10 cellular contexts compared by ENCODE assay signal in the genomic region with DNA sequence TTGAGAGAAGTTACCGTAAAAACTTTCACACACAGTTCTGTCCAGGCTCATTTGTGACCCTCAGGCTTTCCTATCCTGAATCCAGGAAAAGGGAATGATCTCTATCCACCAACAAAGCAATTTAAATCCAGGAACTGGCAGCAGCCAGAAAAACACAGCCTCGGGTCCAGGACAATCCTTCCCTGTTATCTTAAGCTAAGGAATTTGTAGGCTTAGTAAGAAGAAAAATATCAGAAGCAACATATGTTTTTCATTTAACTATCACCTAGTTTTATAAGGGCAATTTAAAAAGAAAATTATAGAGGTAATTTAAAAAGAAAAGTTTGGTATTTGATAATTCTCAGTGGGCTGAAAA. TPM values are rescaled to one million over a fixed set of nuclear protein-coding genes. Genes with fewer than 3 reads are reported as not detected.
DNase-seq lines count a peak whose midpoint lies in the region; ATAC-seq, FAIRE-seq and TF ChIP-seq lines count a peak whose summit lies in the region.
"Had no signal": no experiment of that assay in that cellular context is flagged by ENCODE, and none has a peak within 500 bp of the region (broad histone marks: within the 10 kb centered on the region; RNA-seq: fewer than 3 reads in every experiment).

No MANE protein-coding gene starts in this region.

- no peaks in the 10 kb centered on the region for H3K9me3 ChIP-seq in spleen

- H3K27me3 ChIP-seq in layer of hippocampus (ENCODE audit: control insufficient read depth, insufficient read depth, low read length): no peaks in the 10 kb centered on the region
- no peaks in the 10 kb centered on the region for H3K27me3 ChIP-seq in spleen (replicated peaks in 1 of 7)

- intact Hi-C loops in spleen (cut with DNase I; ENCODE audit: low total_unique reads): no loop called here

- H3K36me3 ChIP-seq in spleen: peaks cover 3 to 30% (median 23%) of the 10 kb centered on the region in 6 donors

- ATAC-seq in HG03108 (IDR thresholded peaks at IDR 0.05; ENCODE audit: unreplicated experiment): no peak
- ATAC-seq: T-helper 17 cell had no signal

- FAIRE-seq in urothelium cell line (lab: Jason Lieb, UNC): no peak

- H3K27ac ChIP-seq in caudate nucleus (ENCODE audit: low read depth, low read length) (peak overlapping the region; percentile 12), layer of hippocampus (ENCODE audit: low read depth, low read length) (peak overlapping the region; percentile 24), spleen (peak overlapping the region in 7 of 8 donors; percentile 12 to 75 (median 49))

- TF ChIP-seq CTCF in spleen (IDR thresholded peaks at IDR 0.05 in 8 of 11, conservative IDR thresholded peaks at IDR 0.05 in 3 of 11): no peak

- WGBS in spleen, 5 donors: 60 to 83% (median 79%) methylated on average over 2 of the region's 2 CpGs

- peaks cover 12 to 38% (median 25%) of the 10 kb centered on the region in 6 donors for H3K4me1 ChIP-seq in spleen

- DNase-seq in HT-29 (ENCODE audit: low spot score): peak; percentile 15
- DNase-seq in caudate nucleus (lab: John Stamatoyannopoulos, UW): no peak
- no peak for DNase-seq in spleen
- no peak for DNase-seq in urothelium cell line (ENCODE audit: low spot score)
- DNase-seq in NCI-H69 (lab: John Stamatoyannopoulos, UW): no peak
- DNase-seq in HuH-7 (ENCODE audit: low spot score): no peak
- DNase-seq: NCI-H774, T-helper 17 cell had no signal

- TF ChIP-seq POLR2A in spleen (IDR thresholded peaks at IDR 0.05): no peak

- H3K4me3 ChIP-seq in spleen: no peak overlapping the region

RNA-seq across cellular contexts. Expression of a gene that starts 47.1 kb away (rescaled TPM):
- 9.7 and 9.8 TPM in 2 replicates for total RNA-seq in HT-29 (2014; rRNA removed; shearing (Covaris generic))
- total RNA-seq in spleen: 10 to 100 TPM; 22.3 to 44.5 (median 33.4) TPM
- 1 to 10 TPM; 3.0 to 6.7 (median 3.9) TPM for polyA plus RNA-seq in spleen
